In the genomic region with DNA sequence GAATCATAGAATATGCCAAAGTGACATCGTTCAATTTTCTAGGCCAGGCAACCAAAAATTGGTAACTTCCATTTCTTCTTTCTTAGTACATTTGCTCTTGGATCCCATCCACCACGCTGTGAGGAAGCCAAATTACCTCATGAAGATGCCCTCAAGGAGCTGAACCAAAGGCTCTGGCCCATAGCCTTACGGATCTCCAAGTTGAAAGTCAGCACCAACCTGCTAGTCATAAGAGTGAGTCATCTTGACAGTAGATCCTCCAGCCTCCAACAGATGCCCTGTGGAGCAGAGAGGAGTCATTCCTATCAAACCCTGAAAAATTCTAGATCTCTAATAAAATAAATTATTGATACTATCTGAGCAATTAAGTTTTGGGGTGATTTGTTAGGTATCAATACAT, we compare ENCODE assay signal across 31 cellular contexts.
DNase-seq lines count a peak whose midpoint lies in the region; ATAC-seq and TF ChIP-seq lines count a peak whose summit lies in the region.
"Had no signal": no experiment of that assay in that cellular context is flagged by ENCODE, and none has a peak within 500 bp of the region (broad histone marks: within the 10 kb centered on the region; RNA-seq: fewer than 3 reads in every experiment).

No MANE protein-coding gene starts in this region.

- H3K9ac ChIP-seq in mesendoderm (ENCODE audit: low read length): no peak overlapping the region

- no peak overlapping the region for H3K18ac ChIP-seq in mesendoderm (ENCODE audit: low read length)

- no peak overlapping the region for H2BK15ac ChIP-seq in mesendoderm (replicated peaks; ENCODE audit: low read depth)

- no peaks in the 10 kb centered on the region for H3K36me3 ChIP-seq in brain microvascular endothelial cell (replicated peaks)
- no peaks in the 10 kb centered on the region for H3K36me3 ChIP-seq in mesendoderm (ENCODE audit: control insufficient read depth, insufficient read depth, low read length)
- H3K36me3 ChIP-seq: suprapubic skin, upper lobe of right lung had no signal

- H3K27ac ChIP-seq in brain microvascular endothelial cell (no peak overlapping the region), foreskin keratinocyte (no peak overlapping the region), mesendoderm (ENCODE audit: low read depth, low read length) (no peak overlapping the region)
- H3K27ac ChIP-seq: HL-60, SK-N-MC, suprapubic skin, upper lobe of right lung had no signal

- H2BK120ac ChIP-seq in mesendoderm (ENCODE audit: low read depth, low read length): no peak overlapping the region

- CTCF ChIA-PET in HEK293T (lab: Yijun Ruan, JAX): interaction anchor here (0.7 kb wide), 1 partner anchor 27 kb away, joined by 3 read pairs; no protein-coding TSS in a partner anchor

- TF ChIP-seq CTCF in brain microvascular endothelial cell (IDR thresholded peaks at IDR 0.05; ENCODE audit: low read depth, low read length, missing control alignments) (no peak), foreskin keratinocyte (conservative IDR thresholded peaks at IDR 0.05) (no peak)

- no peaks in the 10 kb centered on the region for H3K27me3 ChIP-seq in brain microvascular endothelial cell (replicated peaks)
- no peaks in the 10 kb centered on the region for H3K27me3 ChIP-seq in foreskin keratinocyte
- H3K27me3 ChIP-seq in mesendoderm (ENCODE audit: insufficient read depth, low read length, poor library complexity): no peaks in the 10 kb centered on the region
- H3K27me3 ChIP-seq: suprapubic skin, upper lobe of right lung had no signal

- H3K4me1 ChIP-seq in foreskin keratinocyte (peaks cover 10% of the 10 kb centered on the region), mesendoderm (ENCODE audit: control insufficient read depth, low read depth, low read length) (no peaks in the 10 kb centered on the region)
- H3K4me1 ChIP-seq: suprapubic skin, upper lobe of right lung had no signal

- POLR2A ChIA-PET in HEK293T (lab: Yijun Ruan, JAX): no interaction called here

- H3K4me3 ChIP-seq in brain microvascular endothelial cell (ENCODE audit: low read depth, low read length): no peak overlapping the region
- no peak overlapping the region for H3K4me3 ChIP-seq in mesendoderm (ENCODE audit: low read length)
- H3K4me3 ChIP-seq: GM23338, SK-N-MC, suprapubic skin, upper lobe of right lung had no signal

- no peak overlapping the region for H3K23ac ChIP-seq in mesendoderm (ENCODE audit: low read length)

- no peak overlapping the region for H2AK5ac ChIP-seq in mesendoderm (ENCODE audit: low read length)

- no peak overlapping the region for H4K8ac ChIP-seq in mesendoderm (ENCODE audit: low read depth, low read length)

- no peak overlapping the region for H3K4ac ChIP-seq in mesendoderm (ENCODE audit: low read depth, low read length)

- H3K56ac ChIP-seq in mesendoderm (ENCODE audit: low read length): no peak overlapping the region

- H2BK5ac ChIP-seq in mesendoderm (ENCODE audit: low read length): no peak overlapping the region

- no peak overlapping the region for H3K4me2 ChIP-seq in mesendoderm (ENCODE audit: low read length)
- H3K4me2 ChIP-seq: GM23338 had no signal

- no peak overlapping the region for H4K5ac ChIP-seq in mesendoderm (ENCODE audit: low read length)

- H3K79me2 ChIP-seq in mesendoderm (ENCODE audit: control insufficient read depth, insufficient read depth, low read length): no peaks in the 10 kb centered on the region

- in situ Hi-C loops in brain microvascular endothelial cell (cut with HindIII; ENCODE audit: low pct_ligation_motif_present, low sequenced_read_pairs): no loop called here

- ATAC-seq in foreskin keratinocyte: peak; percentile 88
- ATAC-seq: activated CD8-positive, alpha-beta memory T cell treated with anti-CD3 and anti-CD28 coated beads, Interleukin-2, amount 10 ng/mL, durations not matched to agents 7 days and 5 days; GM23338; left ventricle myocardium superior; right cardiac atrium; upper lobe of right lung had no signal

- peak; percentile 25 for DNase-seq in A172 (ENCODE audit: low spot score)
- peak; percentile 92 for DNase-seq in M059J (ENCODE audit: low read depth)
- peak; percentile 40 for DNase-seq in brain microvascular endothelial cell
- DNase-seq in foreskin keratinocyte: peak in 1 of 2 donors; percentile 58
- DNase-seq in HEK293T (ENCODE audit: extremely low spot score): no peak
- no peak for DNase-seq in HuH-7.5 (ENCODE audit: low spot score)
- DNase-seq in COLO829 (ENCODE audit: low spot score): no peak
- DNase-seq in mesendoderm: no peak
- DNase-seq: 8988T; activated CD4-positive, CD25-positive, alpha-beta regulatory T cell; activated CD8-positive, alpha-beta memory T cell treated with anti-CD3 and anti-CD28 coated beads, Interleukin-2, amount 10 ng/mL, durations not matched to agents 7 days and 5 days; activated gamma-delta T cell treated with Interleukin-2 at 50 U/mL for 16 hours; activated naive CD8-positive, alpha-beta T cell treated with anti-CD3 and anti-CD28 coated beads, Interleukin-2, amount 10 ng/mL, durations not matched to agents 7 days and 5 days; activated T-cell treated with anti-CD3 and anti-CD28 coated beads, Interleukin-2, amount 50 U/mL, for 48 hours; aorta; dermis blood vessel endothelial cell; DMS79 treated with DMSO at 0.1 percent for 48 hours; endodermal cell; Karpas-422; left ventricle myocardium superior; NCI-H1436 treated with DMSO at 0.1 percent for 48 hours; posterior cingulate gyrus; right cardiac atrium; stimulated activated CD4-positive, alpha-beta T cell treated with anti-CD3 and anti-CD28 coated beads, Interleukin-1b, Interleukin-23, amount 100 ng/mL, for 48 hours; stimulated activated naive CD4-positive, alpha-beta T cell treated with Interleukin-2 at 50 U/mL for 16 hours; T-helper 1 cell; upper lobe of right lung had no signal

- H3K79me1 ChIP-seq in mesendoderm (ENCODE audit: low read length): no peaks in the 10 kb centered on the region

- no CpG with 5 or more reads among the region's 3 CpGs for WGBS in mesendoderm (ENCODE audit: extremely low coverage, insufficient coverage, low lambda C conversion rate)

TF ChIP-seq in HEK293T, 16 proteins besides CTCF, POLR2A, EP300 and RAD21:
- TF ChIP-seq ZNF384 (IDR thresholded peaks at IDR 0.05): no peak

Comparison
In these comparisons a context has a peak if more than half of its experiments do, and no peak if none do; other contexts are left out.
1. DNase-seq: peak in A172 (single experiment), M059J (single experiment) and brain microvascular endothelial cell (single experiment); none in HEK293T (single experiment), HuH-7.5 (single experiment), COLO829 (single experiment) and mesendoderm (single experiment).